In the genomic region with DNA sequence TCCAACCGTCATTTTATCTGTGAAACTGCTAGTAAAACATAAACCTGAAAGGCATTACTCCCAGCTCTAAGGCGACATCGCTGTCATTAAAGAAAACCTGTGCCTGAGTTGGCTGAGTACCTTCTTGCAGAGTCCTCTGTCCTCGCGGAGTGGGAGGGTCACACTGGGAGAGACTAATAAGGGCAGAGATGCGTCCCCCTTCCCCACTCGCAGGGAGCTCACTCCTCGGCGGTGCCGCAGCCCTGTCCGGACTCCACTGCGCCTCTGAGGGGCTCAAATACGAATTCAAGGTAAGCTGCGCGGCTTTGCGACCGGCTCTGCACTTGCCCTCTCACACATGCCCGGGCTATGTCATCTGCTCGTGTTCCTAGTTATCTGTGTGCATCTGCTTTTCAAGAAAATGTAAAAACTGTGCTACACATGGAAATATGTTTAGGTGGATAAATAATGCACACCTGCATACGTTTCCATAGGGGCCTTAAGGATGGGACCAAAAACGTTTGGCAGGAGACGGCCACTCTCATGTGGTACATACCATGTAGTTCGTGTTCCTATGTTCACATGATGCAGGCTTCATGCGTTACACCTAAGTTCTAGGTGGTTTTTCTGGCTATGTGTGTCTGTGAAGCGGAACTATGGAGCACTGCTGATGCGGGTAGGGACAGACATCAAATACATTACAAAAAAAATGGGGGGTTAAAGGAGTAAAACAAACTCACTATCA, we compare ENCODE assay signal across 8 cellular contexts. TPM values are rescaled to one million over a fixed set of nuclear protein-coding genes. Genes with fewer than 3 reads are reported as not detected.
DNase-seq lines count a peak whose midpoint lies in the region; ATAC-seq and TF ChIP-seq lines count a peak whose summit lies in the region.

A gene (plus strand): TSS at position 206 of the 724 bp plus-strand sequence. CDS start 13,012 bp downstream, outside the sequence.

- H3K27ac Mint-ChIP-seq in activated T-cell treated with anti-CD3 and anti-CD28 coated beads, Interleukin-2, amount 50 U/mL, for 24 hours, result peak within 1 kb of the TSS; percentile 69

- H3K4me3 ChIP-seq in HAP-1, result peak within 1 kb of the TSS; percentile 42

- no peaks in the 10 kb centered on the region for H3K27me3 ChIP-seq in HAP-1 (ENCODE audit: low read depth)
- peaks cover 59% of the 10 kb centered on the region for H3K27me3 ChIP-seq in foreskin keratinocyte

- DNase-seq in HAP-1 (ENCODE audit: low spot score in 2 of 2) (peak; percentile 52 to 80), NCI-H1105 (lab: John Stamatoyannopoulos, UW) (peak; percentile 27), foreskin keratinocyte (no peak), omental fat pad (ENCODE audit: low spot score) (no peak), epidermal melanocyte (ENCODE audit: insufficient read length, low spot score) (no peak), superior temporal gyrus (ENCODE audit: extremely low spot score) (no peak)
- DNase-seq in activated T-cell treated with anti-CD3 and anti-CD28 coated beads, Interleukin-2, amount 50 U/mL, for 24 hours, result peak; percentile 63

- no peaks in the 10 kb centered on the region for H3K36me3 Mint-ChIP-seq in activated T-cell treated with anti-CD3 and anti-CD28 coated beads, Interleukin-2, amount 50 U/mL, for 24 hours (ENCODE audit: low read depth)

- H3K27ac ChIP-seq in foreskin keratinocyte, result no peak within 1 kb of the TSS

- H3K4me1 Mint-ChIP-seq in activated T-cell treated with anti-CD3 and anti-CD28 coated beads, Interleukin-2, amount 50 U/mL, for 24 hours (ENCODE audit: low read depth), result peaks cover 27% of the 10 kb centered on the region

- H3K4me3 Mint-ChIP-seq in activated T-cell treated with anti-CD3 and anti-CD28 coated beads, Interleukin-2, amount 50 U/mL, for 24 hours, result peak within 1 kb of the TSS; percentile 80

- no peaks in the 10 kb centered on the region for H3K36me3 ChIP-seq in HAP-1 (replicated peaks)

- H3K9me3 Mint-ChIP-seq in activated T-cell treated with anti-CD3 and anti-CD28 coated beads, Interleukin-2, amount 50 U/mL, for 24 hours, result no peaks in the 10 kb centered on the region

- peaks cover 44% of the 10 kb centered on the region for H3K27me3 Mint-ChIP-seq in activated T-cell treated with anti-CD3 and anti-CD28 coated beads, Interleukin-2, amount 50 U/mL, for 24 hours

- no peaks in the 10 kb centered on the region for H3K9me3 ChIP-seq in HAP-1

- TF ChIP-seq CTCF in foreskin keratinocyte (conservative IDR thresholded peaks at IDR 0.05) (no peak), omental fat pad (IDR thresholded peaks at IDR 0.05) (no peak)

- H3K4me1 ChIP-seq in HAP-1, result peaks cover 48% of the 10 kb centered on the region
- H3K4me1 ChIP-seq in foreskin keratinocyte, result peaks cover 5% of the 10 kb centered on the region

- in situ Hi-C loops in HAP-1 (cut with MboI; ENCODE audit: low sequenced_read_pairs), result no loop called here

- ATAC-seq in GM18499 (IDR thresholded peaks at IDR 0.05; ENCODE audit: insufficient read depth, unreplicated experiment) (peak; percentile 57), foreskin keratinocyte (peak; percentile 28), omental fat pad (ENCODE audit: low FRiP score) (peak; percentile 30)

RNA-seq across cellular contexts. Expression of the gene that starts here (rescaled TPM):
- total RNA-seq in foreskin keratinocyte (not detected in 2 replicates), omental fat pad (under 1 TPM in 1 of 4 donors, not detected in 3; 0.09 TPM)
- not detected in 2 replicates for polyA plus RNA-seq in foreskin keratinocyte

Comparison
In these comparisons a context has a peak if more than half of its experiments do, and no peak if none do; other contexts are left out.
1. Peak in ATAC-seq in foreskin keratinocyte; RNA of the gene not detected or under 1 TPM.
2. Peak in ATAC-seq in omental fat pad; RNA of the gene not detected or under 1 TPM.
3. DNase-seq: peak in HAP-1 (2 of 2), NCI-H1105 (single experiment) and activated T-cell treated with anti-CD3 and anti-CD28 coated beads, Interleukin-2, amount 50 U/mL, for 24 hours (single experiment); none in foreskin keratinocyte (0 of 2), omental fat pad (single experiment), epidermal melanocyte (single experiment) and superior temporal gyrus (single experiment).
4. Peak in every context shown above with its lines, with median percentiles within 50 percentile points of each other: ATAC-seq.